11 cellular contexts compared by ENCODE assay signal in genomic region chr17:40612510-40613244, GRCh38. TPM values are rescaled to one million over a fixed set of nuclear protein-coding genes. Genes with fewer than 3 reads are reported as not detected.
DNase-seq lines count a peak whose midpoint lies in the region; ATAC-seq, FAIRE-seq and TF ChIP-seq lines count a peak whose summit lies in the region.
"Had no signal": no experiment of that assay in that cellular context is flagged by ENCODE, and none has a peak within 500 bp of the region (broad histone marks: within the 10 kb centered on the region; RNA-seq: fewer than 3 reads in every experiment).

No MANE protein-coding gene starts in this region.

- no peak overlapping the region for H3K4me3 Mint-ChIP-seq in memory B cell
- H3K4me3 Mint-ChIP-seq in WTC11, result no peak overlapping the region

- POLR2A ChIA-PET in A549 (lab: Yijun Ruan, JAX), result no interaction called here
- POLR2A ChIA-PET in WTC11 (lab: Charles Lee), result no interaction called here

- no peak overlapping the region for H3K4me2 ChIP-seq in A549

- TF ChIP-seq RAD21 in A549 (conservative IDR thresholded peaks at IDR 0.05 in 1 of 2, IDR thresholded peaks at IDR 0.05 in 1 of 2), result no peak

- no peak overlapping the region for H3K27ac ChIP-seq in A549

- H3K9me3 Mint-ChIP-seq in memory B cell (no peaks in the 10 kb centered on the region), WTC11 (no peaks in the 10 kb centered on the region)

- H3K4me1 ChIP-seq in A549, result peaks cover 8% of the 10 kb centered on the region

- TF ChIP-seq POLR2A in A549 (IDR thresholded peaks at IDR 0.05; ENCODE audit: low read length), result peak; percentile 2; the same call in 1 of the 2 replicates

- DNase-seq in A549 (ENCODE audit: low read depth in 1 of 2, low spot score in 1 of 2) (no peak), T-helper 22 cell (ENCODE audit: low read depth) (peak; percentile 85), memory B cell (ENCODE audit: low spot score in 2 of 2) (no peak), NCI-H1092 treated with DMSO at 0.1 percent for 48 hours (lab: John Stamatoyannopoulos, UW) (no peak), epidermal melanocyte (ENCODE audit: insufficient read length, low spot score) (no peak), SK-N-DZ (ENCODE audit: low spot score) (no peak), WTC11 (ENCODE audit: low spot score) (no peak)
- DNase-seq in activated naive CD4-positive, alpha-beta T cell (lab: John Stamatoyannopoulos, UW), result peak in 3 of 4 experiments; percentile 21 to 76 (median 76)

- H3K36me3 Mint-ChIP-seq in memory B cell, result no peaks in the 10 kb centered on the region
- no peaks in the 10 kb centered on the region for H3K36me3 Mint-ChIP-seq in WTC11

- H3K9me3 ChIP-seq in A549, result no peaks in the 10 kb centered on the region

- CTCF ChIA-PET in A549 (lab: Yijun Ruan, JAX) (interaction anchor here (0.5 to 20.0 kb wide), 9 partner anchors 9 to 1118 kb away, joined by 3 to 304 read pairs (median 20); no protein-coding TSS in a partner anchor), WTC11 (lab: Charles Lee) (interaction anchor here (0.6 kb wide), 1 partner anchor 58 kb away, joined by 3 read pairs; no protein-coding TSS in a partner anchor)

- FAIRE-seq in A549 (lab: Jason Lieb, UNC), result no peak
- FAIRE-seq: endothelial cell of umbilical vein had no signal

- 70% methylated on average over 11 of the region's 11 CpGs for WGBS in A549 (ENCODE audit: missing lambda C conversion rate)

- TF ChIP-seq CTCF in A549 (IDR thresholded peaks at IDR 0.05) (no peak), WTC11 (IDR thresholded peaks at IDR 0.05) (no peak)

- H3K27me3 Mint-ChIP-seq in memory B cell (no peaks in the 10 kb centered on the region), WTC11 (ENCODE audit: low read depth) (peaks cover 6% of the 10 kb centered on the region; the same call in 1 of the 2 replicates)

- H3K4me1 Mint-ChIP-seq in memory B cell (peaks cover 34% of the 10 kb centered on the region), WTC11 (peaks cover 15% of the 10 kb centered on the region)

- TF ChIP-seq EP300 in A549 (IDR thresholded peaks at IDR 0.05), result no peak

- H3K27ac Mint-ChIP-seq in memory B cell, result peak overlapping the region; percentile 94
- H3K27ac Mint-ChIP-seq in WTC11, result no peak overlapping the region

- no peak overlapping the region for H3K4me3 ChIP-seq in A549

- ATAC-seq in A549 (no peak), memory B cell (ENCODE audit: low read depth) (no peak), WTC11 (no peak)

TF ChIP-seq in A549, 52 proteins besides CTCF, POLR2A, EP300 and RAD21:
- TF ChIP-seq MAX (IDR thresholded peaks at IDR 0.05), result no peak
- TF ChIP-seq FOXS1 (CRISPR knock-in tag; IDR thresholded peaks at IDR 0.05), result no peak
- TF ChIP-seq CHD2 (IDR thresholded peaks at IDR 0.05; ENCODE audit: low read length, partially characterized antibody), result no peak
- TF ChIP-seq CEBPB (IDR thresholded peaks at IDR 0.05), result no peak
- TF ChIP-seq CBX8 (IDR thresholded peaks at IDR 0.05), result no peak
- TF ChIP-seq REST (IDR thresholded peaks at IDR 0.05), result no peak
- TF ChIP-seq JUNB (IDR thresholded peaks at IDR 0.05), result no peak
- no peak for TF ChIP-seq ZSCAN20 (CRISPR knock-in tag; IDR thresholded peaks at IDR 0.05)

TF ChIP-seq in WTC11, 78 proteins besides CTCF, POLR2A, EP300 and RAD21:
- no peak for TF ChIP-seq FOXP1 (CRISPR knock-in tag; IDR thresholded peaks at IDR 0.05; ENCODE audit: borderline replicate concordance)

RNA-seq across cellular contexts. Expression of gene SMARCE1, which starts 34.9 kb away (rescaled TPM):
- 87.9 and 111 TPM in 2 replicates for polyA plus RNA-seq in A549 (2011; rRNA removed)
- polyA plus RNA-seq in A549 (2012; cell fraction: cytosol; rRNA removed), result 33.9 and 40.3 TPM in 2 replicates
- 12.6 and 21.5 TPM in 2 replicates for polyA plus RNA-seq in A549 (2012; cell fraction: nucleus; rRNA removed)
- 109 to 116 TPM (median 114 TPM) in 3 replicates for polyA plus RNA-seq in A549 (2017; fragmentation: RNase III; extraction: RNeasy Plus Mini Kit Qiagen cat#74134 plus additional on column Dnase treatment)
- 50.9 and 67.7 TPM in 2 replicates for polyA minus RNA-seq in A549 (2011; rRNA and poly(A)+ RNA removed)
- polyA plus RNA-seq in SK-N-DZ (2014; cell fraction: cytosol; rRNA removed), result 139 and 149 TPM in 2 replicates
- 97.4 and 104 TPM in 2 replicates for polyA plus RNA-seq in SK-N-DZ (2014; cell fraction: nucleus; rRNA removed)
- total RNA-seq in WTC11 (2021), result 109 to 114 TPM (median 114 TPM) in 3 replicates

RNA-seq across cellular contexts. Expression of gene CCR7, which starts 47.4 kb away (rescaled TPM):
- polyA plus RNA-seq in A549 (2011; rRNA removed), result 1.4 and 1.9 TPM in 2 replicates
- 0.79 and 1.5 TPM in 2 replicates for polyA plus RNA-seq in A549 (2012; cell fraction: cytosol; rRNA removed)
- 3.0 and 3.2 TPM in 2 replicates for polyA plus RNA-seq in A549 (2012; cell fraction: nucleus; rRNA removed)
- 0.72 to 0.84 TPM (median 0.76 TPM) in 3 replicates for polyA plus RNA-seq in A549 (2017; fragmentation: RNase III; extraction: RNeasy Plus Mini Kit Qiagen cat#74134 plus additional on column Dnase treatment)
- polyA minus RNA-seq in A549 (2011; rRNA and poly(A)+ RNA removed), result 1.7 and 3.3 TPM in 2 replicates
- 0.07 TPM in 1 of 2 replicates, not detected in the other for polyA plus RNA-seq in SK-N-DZ (2014; cell fraction: cytosol; rRNA removed)
- not detected in 2 replicates for polyA plus RNA-seq in SK-N-DZ (2014; cell fraction: nucleus; rRNA removed)
- total RNA-seq in WTC11 (2021), result 0.37 to 0.92 TPM (median 0.57 TPM) in 3 replicates
- total RNA-seq: endothelial cell of umbilical vein, pulmonary artery endothelial cell had no signal

RNA-seq across cellular contexts. Expression of gene KRT222, which starts 52.3 kb away (rescaled TPM):
- 1.3 and 1.8 TPM in 2 replicates for polyA plus RNA-seq in A549 (2011; rRNA removed)
- polyA plus RNA-seq in A549 (2012; cell fraction: cytosol; rRNA removed), result 0.29 and 0.38 TPM in 2 replicates
- polyA plus RNA-seq in A549 (2012; cell fraction: nucleus; rRNA removed), result 0.05 TPM in 1 of 2 replicates, not detected in the other
- polyA plus RNA-seq in A549 (2017; fragmentation: RNase III; extraction: RNeasy Plus Mini Kit Qiagen cat#74134 plus additional on column Dnase treatment), result 0.97 to 1.8 TPM (median 1.8 TPM) in 3 replicates
- polyA minus RNA-seq in A549 (2011; rRNA and poly(A)+ RNA removed), result 0.83 TPM in 1 of 2 replicates, not detected in the other
- not detected in 2 replicates for polyA plus RNA-seq in SK-N-DZ (2014; cell fraction: cytosol; rRNA removed)
- not detected in 2 replicates for polyA plus RNA-seq in SK-N-DZ (2014; cell fraction: nucleus; rRNA removed)
- total RNA-seq in WTC11 (2021), result 0.09 to 0.34 TPM (median 0.30 TPM) in 3 replicates
- total RNA-seq: activated CD8-positive, alpha-beta memory T cell treated with anti-CD3 and anti-CD28 coated beads for 36 hours; endothelial cell of umbilical vein; pulmonary artery endothelial cell had no signal
- polyA plus RNA-seq: endothelial cell of umbilical vein had no signal

Comparison
In these comparisons a context has a peak if more than half of its experiments do, and no peak if none do; other contexts are left out.
1. DNase-seq: peak in T-helper 22 cell (single experiment) and activated naive CD4-positive, alpha-beta T cell (3 of 4); none in A549 (0 of 2), memory B cell (0 of 2), NCI-H1092 treated with DMSO at 0.1 percent for 48 hours (single experiment), epidermal melanocyte (single experiment), SK-N-DZ (single experiment) and WTC11 (single experiment).